In genomic region chr3:171218069-171218468, GRCh38 we compare ENCODE assay signal across 17 cellular contexts.
DNase-seq lines count a peak whose midpoint lies in the region; ATAC-seq lines count a peak whose summit lies in the region.
"Had no signal": no experiment of that assay in that cellular context is flagged by ENCODE, and none has a peak within 500 bp of the region (broad histone marks: within the 10 kb centered on the region; RNA-seq: fewer than 3 reads in every experiment).

No MANE protein-coding gene starts in this region.

- POLR2A ChIA-PET in activated CD4-positive, alpha-beta memory T cell treated with anti-CD3 and anti-CD28 coated beads for 36 hours (lab: Charles Lee) = no interaction called here
- POLR2A ChIA-PET in activated CD4-positive, alpha-beta memory T cell treated with anti-CD3 and anti-CD28 coated beads, Interleukin-2, amount 10 ng/mL, durations not matched to agents 7 days and 5 days (lab: Charles Lee) = interaction anchor here (0.7 kb wide), 1 partner anchor 38 kb away, joined by 3 read pairs; no protein-coding TSS in a partner anchor

- peak overlapping the region; percentile 18 for H3K27ac Mint-ChIP-seq in activated CD4-positive, alpha-beta memory T cell treated with anti-CD3 and anti-CD28 coated beads for 36 hours
- H3K27ac Mint-ChIP-seq in activated CD4-positive, alpha-beta memory T cell treated with anti-CD3 and anti-CD28 coated beads, Interleukin-2, amount 10 ng/mL, durations not matched to agents 7 days and 5 days = no peak overlapping the region
- no peak overlapping the region for H3K27ac Mint-ChIP-seq in stimulated activated effector memory CD8-positive, alpha-beta T cell treated with anti-CD3 and anti-CD28 coated beads, Interleukin-12 subunit alpha, Interleukin-12 subunit beta, amount 100 ng/mL, for 72 hours

- peak; percentile 42 for ATAC-seq in HG02610 (IDR thresholded peaks at IDR 0.05; ENCODE audit: unreplicated experiment)
- ATAC-seq in stimulated activated effector memory CD8-positive, alpha-beta T cell treated with anti-CD3 and anti-CD28 coated beads, Interleukin-12 subunit alpha, Interleukin-12 subunit beta, amount 100 ng/mL, for 72 hours = peak; percentile 46
- ATAC-seq: HepG2 had no signal

- no peaks in the 10 kb centered on the region for H3K36me3 Mint-ChIP-seq in activated CD4-positive, alpha-beta memory T cell treated with anti-CD3 and anti-CD28 coated beads for 36 hours
- H3K36me3 Mint-ChIP-seq in activated CD4-positive, alpha-beta memory T cell treated with anti-CD3 and anti-CD28 coated beads, Interleukin-2, amount 10 ng/mL, durations not matched to agents 7 days and 5 days (ENCODE audit: low read depth) = peaks cover 2% of the 10 kb centered on the region
- H3K36me3 Mint-ChIP-seq in stimulated activated effector memory CD8-positive, alpha-beta T cell treated with anti-CD3 and anti-CD28 coated beads, Interleukin-12 subunit alpha, Interleukin-12 subunit beta, amount 100 ng/mL, for 72 hours = peaks cover 4% of the 10 kb centered on the region

- DNase-seq in activated CD4-positive, alpha-beta memory T cell treated with anti-CD3 and anti-CD28 coated beads for 36 hours = no peak
- no peak for DNase-seq in activated CD4-positive, alpha-beta memory T cell treated with anti-CD3 and anti-CD28 coated beads, Interleukin-2, amount 10 ng/mL, durations not matched to agents 7 days and 5 days
- peak; percentile 47 for DNase-seq in SK-N-DZ (ENCODE audit: low spot score)
- no peak for DNase-seq in stimulated activated effector memory CD8-positive, alpha-beta T cell treated with anti-CD3 and anti-CD28 coated beads, Interleukin-12 subunit alpha, Interleukin-12 subunit beta, amount 100 ng/mL, for 72 hours (ENCODE audit: low spot score in 2 of 2)
- no peak for DNase-seq in putamen (ENCODE audit: low spot score)
- no peak for DNase-seq in activated CD8-positive, alpha-beta memory T cell treated with anti-CD3 and anti-CD28 coated beads for 24 hours
- DNase-seq in cardiac septum (ENCODE audit: low spot score) = no peak
- DNase-seq: AML-193, Caco-2, Karpas-422, NCI-H1436 treated with DMSO at 0.1 percent for 48 hours, NCI-H2081 treated with DMSO at 0.1 percent for 48 hours, NCI-H748 treated with DMSO at 0.1 percent for 48 hours, Peyer's patch, SHP77 had no signal

- intact Hi-C loops in activated CD4-positive, alpha-beta memory T cell treated with anti-CD3 and anti-CD28 coated beads for 36 hours (cut with micrococcal nuclease) = no loop called here
- intact Hi-C loops in cardiac septum (cut with DNase I) = no loop called here

- CTCF ChIA-PET in activated CD4-positive, alpha-beta memory T cell treated with anti-CD3 and anti-CD28 coated beads for 36 hours (lab: Charles Lee) = no interaction called here
- CTCF ChIA-PET in activated CD4-positive, alpha-beta memory T cell treated with anti-CD3 and anti-CD28 coated beads, Interleukin-2, amount 10 ng/mL, durations not matched to agents 7 days and 5 days (lab: Charles Lee) = no interaction called here

- H3K27me3 Mint-ChIP-seq in activated CD4-positive, alpha-beta memory T cell treated with anti-CD3 and anti-CD28 coated beads for 36 hours = no peaks in the 10 kb centered on the region
- no peaks in the 10 kb centered on the region for H3K27me3 Mint-ChIP-seq in activated CD4-positive, alpha-beta memory T cell treated with anti-CD3 and anti-CD28 coated beads, Interleukin-2, amount 10 ng/mL, durations not matched to agents 7 days and 5 days

- no peak overlapping the region for H3K4me3 Mint-ChIP-seq in activated CD4-positive, alpha-beta memory T cell treated with anti-CD3 and anti-CD28 coated beads for 36 hours
- H3K4me3 Mint-ChIP-seq in activated CD4-positive, alpha-beta memory T cell treated with anti-CD3 and anti-CD28 coated beads, Interleukin-2, amount 10 ng/mL, durations not matched to agents 7 days and 5 days = no peak overlapping the region
- no peak overlapping the region for H3K4me3 Mint-ChIP-seq in stimulated activated effector memory CD8-positive, alpha-beta T cell treated with anti-CD3 and anti-CD28 coated beads, Interleukin-12 subunit alpha, Interleukin-12 subunit beta, amount 100 ng/mL, for 72 hours

- H3K4me1 Mint-ChIP-seq in activated CD4-positive, alpha-beta memory T cell treated with anti-CD3 and anti-CD28 coated beads for 36 hours (ENCODE audit: low read depth) = peaks cover 13% of the 10 kb centered on the region
- peaks cover 7% of the 10 kb centered on the region for H3K4me1 Mint-ChIP-seq in activated CD4-positive, alpha-beta memory T cell treated with anti-CD3 and anti-CD28 coated beads, Interleukin-2, amount 10 ng/mL, durations not matched to agents 7 days and 5 days
- H3K4me1 Mint-ChIP-seq in stimulated activated effector memory CD8-positive, alpha-beta T cell treated with anti-CD3 and anti-CD28 coated beads, Interleukin-12 subunit alpha, Interleukin-12 subunit beta, amount 100 ng/mL, for 72 hours = peaks cover 23% of the 10 kb centered on the region

- no peaks in the 10 kb centered on the region for H3K9me3 Mint-ChIP-seq in activated CD4-positive, alpha-beta memory T cell treated with anti-CD3 and anti-CD28 coated beads for 36 hours
- no peaks in the 10 kb centered on the region for H3K9me3 Mint-ChIP-seq in activated CD4-positive, alpha-beta memory T cell treated with anti-CD3 and anti-CD28 coated beads, Interleukin-2, amount 10 ng/mL, durations not matched to agents 7 days and 5 days
- no peaks in the 10 kb centered on the region for H3K9me3 Mint-ChIP-seq in stimulated activated effector memory CD8-positive, alpha-beta T cell treated with anti-CD3 and anti-CD28 coated beads, Interleukin-12 subunit alpha, Interleukin-12 subunit beta, amount 100 ng/mL, for 72 hours
